ENCODE assay signal across 12 cellular contexts in the genomic region with DNA sequence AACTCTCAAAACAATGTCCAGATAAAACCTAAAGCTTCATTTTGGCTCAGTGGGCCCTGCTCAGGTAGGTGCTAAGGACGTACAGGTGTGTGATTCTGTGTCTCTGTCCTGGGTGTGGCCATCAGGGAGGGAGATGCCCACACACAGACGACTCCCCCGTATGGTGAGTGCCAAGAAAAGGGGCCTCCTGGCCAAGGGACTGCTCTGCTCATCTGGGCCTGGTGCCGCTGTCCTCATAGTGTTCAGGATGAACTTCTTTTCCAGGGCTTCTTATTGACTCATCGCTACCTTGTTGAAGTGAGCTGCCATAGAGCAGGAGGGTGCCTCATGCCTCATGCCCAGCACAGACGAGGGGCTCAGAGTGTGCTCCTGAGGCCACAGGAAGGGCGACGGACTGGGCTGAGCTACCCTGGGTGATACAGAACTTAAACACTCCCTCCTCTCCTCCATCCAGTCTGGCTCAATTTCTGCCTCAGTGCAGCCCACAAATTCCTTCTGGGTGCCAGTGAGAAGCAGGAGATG.
"Had no signal": no experiment of that assay in that cellular context is flagged by ENCODE, and none has a peak within 500 bp of the region (broad histone marks: within the 10 kb centered on the region; RNA-seq: fewer than 3 reads in every experiment).

No MANE protein-coding gene starts in this region.

- DNase-seq: activated CD4-positive, alpha-beta T cell treated with anti-CD3 and anti-CD28 coated beads, Interleukin-2, amount 50 U/mL, for 4 hours; activated CD4-positive, CD25-positive, alpha-beta regulatory T cell treated with anti-CD3 and anti-CD28 coated beads, Interleukin-2, amount 50 U/mL, for 72 hours; activated T-cell treated with anti-CD3 and anti-CD28 coated beads, Interleukin-2, amount 50 U/mL, for 1 hour; amygdala; gastrocnemius medialis; kidney glomerular epithelial cell; lower lobe of right lung; ovary; stimulated activated CD4-positive, alpha-beta T cell treated with anti-CD3 and anti-CD28 coated beads, Interleukin-4, amount 100 ng/mL, for 4 hours; stomach had no signal

- H3K27ac ChIP-seq: breast epithelium, gastrocnemius medialis, lower lobe of right lung, ovary, stomach had no signal

- H3K4me3 ChIP-seq: breast epithelium, gastrocnemius medialis, lower lobe of right lung, ovary, stomach had no signal

- H3K27me3 ChIP-seq: breast epithelium, gastrocnemius medialis, ovary, stomach had no signal

- H3K4me1 ChIP-seq: breast epithelium, gastrocnemius medialis, lower lobe of right lung, stomach had no signal

- ATAC-seq: activated naive CD4-positive, alpha-beta T cell treated with anti-CD3 and anti-CD28 coated beads, Interleukin-2, amount 50 U/mL, for 72 hours; gastrocnemius medialis; lower lobe of right lung had no signal

- H3K9me3 ChIP-seq: breast epithelium, gastrocnemius medialis, lower lobe of right lung, ovary, stomach had no signal

- H3K36me3 ChIP-seq: breast epithelium, gastrocnemius medialis, ovary had no signal
